31 cellular contexts compared by ENCODE assay signal in the genomic region with DNA sequence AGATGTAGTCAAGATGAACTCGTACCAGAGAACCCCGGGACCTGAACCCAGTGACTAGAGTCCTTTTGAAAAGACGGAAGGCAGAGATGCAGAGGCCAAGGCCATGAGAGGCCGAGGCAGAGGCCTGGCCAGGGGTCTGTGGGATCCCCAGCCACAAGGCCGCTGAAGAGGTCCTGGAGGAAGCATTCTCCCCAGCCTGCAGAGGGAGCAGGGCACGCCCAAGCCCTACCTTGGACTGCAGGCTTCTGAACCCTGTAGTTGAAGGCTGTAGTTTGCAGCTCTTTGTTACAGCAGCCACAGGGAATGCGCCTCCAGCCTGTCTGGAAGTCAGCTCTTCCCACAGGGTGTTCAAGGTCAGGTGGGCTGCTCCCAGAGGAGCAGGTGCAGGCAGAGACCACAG. TPM values are rescaled to one million over a fixed set of nuclear protein-coding genes. Genes with fewer than 3 reads are reported as not detected.
DNase-seq lines count a peak whose midpoint lies in the region; ATAC-seq, FAIRE-seq and TF ChIP-seq lines count a peak whose summit lies in the region.
"Had no signal": no experiment of that assay in that cellular context is flagged by ENCODE, and none has a peak within 500 bp of the region (broad histone marks: within the 10 kb centered on the region; RNA-seq: fewer than 3 reads in every experiment).

No MANE protein-coding gene starts in this region.

- no peak overlapping the region for H3K9ac ChIP-seq in kidney (ENCODE audit: low read length in 2 of 2)

- CTCF ChIA-PET in Panc1 (lab: Charles Lee), result interaction anchor here (0.6 kb wide), 1 partner anchor 16 kb away, joined by 4 read pairs; no protein-coding TSS in a partner anchor

- in situ Hi-C loops in Panc1 (cut with HindIII; ENCODE audit: low pct_unique_long_range_greater_than_20kb, low sequenced_read_pairs), result no loop called here

- WGBS in stomach, 5 donors, result 80 to 84% (median 82%) methylated on average over 6 to 7 of the region's 7 CpGs

- H3K27me3 ChIP-seq in Panc1 (ENCODE audit: control insufficient read depth, insufficient read depth, low read length) (no peaks in the 10 kb centered on the region), stomach (peaks cover 0 to 8% (median 0%) of the 10 kb centered on the region in 3 donors)
- H3K27me3 ChIP-seq: adrenal gland, gastrocnemius medialis, neutrophil, upper lobe of right lung had no signal

- no peak for TF ChIP-seq POLR2A in stomach (IDR thresholded peaks at IDR 0.05)

- peak; percentile 58 for DNase-seq in activated effector memory CD4-positive, alpha-beta T cell treated with anti-CD3 and anti-CD28 coated beads, Interleukin-2, amount 50 U/mL, for 16 hours
- DNase-seq in activated effector memory CD4-positive, alpha-beta T cell treated with Interleukin-2 at 50 U/mL for 16 hours, result no peak
- no peak for DNase-seq in Panc1 (ENCODE audit: low read depth, low spot score)
- DNase-seq in kidney, result peak; percentile 43
- peak; percentile 10 for DNase-seq in stomach
- DNase-seq in LoVo (ENCODE audit: low spot score), result no peak
- DNase-seq: activated CD4-positive, alpha-beta memory T cell treated with anti-CD3 and anti-CD28 coated beads, Interleukin-2, amount 10 ng/mL, durations not matched to agents 7 days and 5 days; activated gamma-delta T cell treated with Interleukin-2 at 50 U/mL for 16 hours; DMS153; effector memory CD8-positive, alpha-beta T cell; esophagus squamous epithelium; gastrocnemius medialis; hippocampal formation; KBM-7; NCI-H146; NCI-H2171 treated with DMSO at 0.1 percent for 48 hours; NCI-H524 treated with DMSO at 0.1 percent for 48 hours; stimulated activated CD4-positive, alpha-beta T cell treated with anti-CD3 and anti-CD28 coated beads, Interleukin-15, amount 100 ng/mL, for 24 hours; T1000; upper lobe of right lung had no signal

- no peak for FAIRE-seq in kidney (lab: Jason Lieb, UNC)
- FAIRE-seq: A204.1, bronchial epithelial cell, GM19239, islet of Langerhans had no signal

- peak; percentile 81 for ATAC-seq in Panc1
- ATAC-seq in HG02870 (IDR thresholded peaks at IDR 0.05; ENCODE audit: unreplicated experiment), result no peak
- ATAC-seq in HG03025 (IDR thresholded peaks at IDR 0.05; ENCODE audit: low FRiP score, unreplicated experiment), result no peak
- ATAC-seq: effector memory CD8-positive, alpha-beta T cell; gastrocnemius medialis had no signal

- intact Hi-C loops in Panc1 (cut with micrococcal nuclease; ENCODE audit: unreplicated experiment) (loop anchor here (10.0 kb wide), 1 partner anchor 132 kb away; no protein-coding TSS in a partner anchor), kidney (cut with DNase I) (no loop called here), stomach (cut with DNase I; ENCODE audit: low total_unique reads) (no loop called here)

- POLR2A ChIA-PET in Panc1 (lab: Charles Lee), result no interaction called here

- peaks cover 20% of the 10 kb centered on the region for H3K4me1 ChIP-seq in Panc1 (ENCODE audit: control insufficient read depth, insufficient read depth, low read length)
- no peaks in the 10 kb centered on the region for H3K4me1 ChIP-seq in kidney (ENCODE audit: control insufficient read depth in 1 of 2, insufficient read depth in 1 of 2, low read depth in 1 of 2, low read length in 2 of 2)
- H3K4me1 ChIP-seq in stomach, result peaks cover 0 to 4% (median 0%) of the 10 kb centered on the region in 4 donors
- H3K4me1 ChIP-seq: adrenal gland, esophagus squamous epithelium, gastrocnemius medialis, prostate gland, upper lobe of right lung had no signal

- H3K4me3 ChIP-seq in Panc1 (ENCODE audit: low read depth in 2 of 2, low read length in 2 of 2) (no peak overlapping the region), kidney (ENCODE audit: low read length in 2 of 2) (no peak overlapping the region), stomach (no peak overlapping the region)
- H3K4me3 ChIP-seq: adrenal gland, coronary artery, esophagus squamous epithelium, gastrocnemius medialis, lung, prostate gland, upper lobe of right lung had no signal

- no peaks in the 10 kb centered on the region for H3K36me3 ChIP-seq in Panc1 (ENCODE audit: control insufficient read depth, insufficient read depth, low read length)
- H3K36me3 ChIP-seq in kidney (ENCODE audit: control insufficient read depth in 1 of 2, insufficient read depth in 2 of 2, low read length in 2 of 2), result no peaks in the 10 kb centered on the region
- H3K36me3 ChIP-seq in stomach, result no peaks in the 10 kb centered on the region
- H3K36me3 ChIP-seq: adrenal gland, esophagus squamous epithelium, gastrocnemius medialis, neutrophil, prostate gland, upper lobe of right lung had no signal

- TF ChIP-seq EP300 in stomach (IDR thresholded peaks at IDR 0.05), result no peak

- BruUV-seq in Panc1 (replicated peaks; lab: Mats Ljungman, UMichigan), result no TSS peak

- peak overlapping the region; percentile 77 for H3K27ac ChIP-seq in Panc1 (ENCODE audit: low read length)
- H3K27ac ChIP-seq in kidney (ENCODE audit: low read depth in 2 of 2, low read length in 2 of 2), result no peak overlapping the region
- H3K27ac ChIP-seq in stomach, result no peak overlapping the region
- H3K27ac ChIP-seq: adrenal gland, coronary artery, esophagus squamous epithelium, gastrocnemius medialis, neutrophil, prostate gland, upper lobe of right lung had no signal

- TF ChIP-seq CTCF in Panc1 (IDR thresholded peaks at IDR 0.05) (peak; percentile 28), kidney (IDR thresholded peaks at IDR 0.05; ENCODE audit: borderline replicate concordance, extremely low read depth, insufficient read depth) (no peak), stomach (IDR thresholded peaks at IDR 0.05) (no peak)

- H3K9me3 ChIP-seq in Panc1 (ENCODE audit: control insufficient read depth, insufficient read depth, low read depth, low read length) (no peaks in the 10 kb centered on the region), kidney (ENCODE audit: control insufficient read depth in 1 of 2, low read length in 2 of 2) (no peaks in the 10 kb centered on the region), stomach (no peaks in the 10 kb centered on the region)
- H3K9me3 ChIP-seq: adrenal gland, esophagus squamous epithelium, gastrocnemius medialis, neutrophil, prostate gland, upper lobe of right lung had no signal

RNA-seq across cellular contexts. Expression of gene PXDN, which starts 22.1 kb away (rescaled TPM):
- total RNA-seq in Panc1 (2021; ENCODE audit: unreplicated experiment) (2.5 TPM), kidney (42.3 TPM), stomach (10 to 100 TPM; 24.9 to 71.6 (median 42.0) TPM)
- polyA plus RNA-seq in Panc1 (2012; ENCODE audit: insufficient read length), result 4.5 TPM
- polyA plus RNA-seq in kidney (ENCODE audit: insufficient read depth, low read depth, low replicate concordance) (4.7 TPM), stomach (1 to 10 TPM; 3.3 to 8.0 (median 5.0) TPM)
- total RNA-seq: activated CD4-positive, alpha-beta memory T cell treated with anti-CD3 and anti-CD28 coated beads, Interleukin-2, amount 10 ng/mL, durations not matched to agents 7 days and 5 days had no signal

Comparison
In these comparisons a context has a peak if more than half of its experiments do, and no peak if none do; other contexts are left out.
1. DNase-seq: peak in activated effector memory CD4-positive, alpha-beta T cell treated with anti-CD3 and anti-CD28 coated beads, Interleukin-2, amount 50 U/mL, for 16 hours (single experiment), kidney (single experiment) and stomach (single experiment); none in activated effector memory CD4-positive, alpha-beta T cell treated with Interleukin-2 at 50 U/mL for 16 hours (single experiment), Panc1 (single experiment) and LoVo (single experiment).